Comparison of ENCODE assay signal across 22 cellular contexts in genomic region chr10:115980470-115980869, GRCh38.
"Had no signal": no experiment of that assay in that cellular context is flagged by ENCODE, and none has a peak within 500 bp of the region (broad histone marks: within the 10 kb centered on the region; RNA-seq: fewer than 3 reads in every experiment).

No MANE protein-coding gene starts in this region.

- H3K27me3 ChIP-seq: adrenal gland, heart right ventricle, right atrium auricular region, suprapubic skin, upper lobe of left lung had no signal

- H3K4me3 ChIP-seq: lung, right atrium auricular region, suprapubic skin had no signal

- ATAC-seq: activated CD8-positive, alpha-beta T cell treated with anti-CD3 and anti-CD28 coated beads, Interleukin-2, amount 10 ng/mL, durations not matched to agents 7 days and 5 days; activated T-cell treated with anti-CD3 and anti-CD28 coated beads, Interleukin-2, amount 50 U/mL, for 4 hours; heart right ventricle; left colon; stimulated activated naive CD8-positive, alpha-beta T cell treated with anti-CD3 and anti-CD28 coated beads, Interleukin-15, amount 100 ng/mL, for 72 hours; T-cell had no signal

- H3K9me3 ChIP-seq: adrenal gland, suprapubic skin had no signal

- DNase-seq: activated CD4-positive, alpha-beta T cell treated with anti-CD3 and anti-CD28 coated beads, Interleukin-2, amount 10 ng/mL, durations not matched to agents 7 days and 5 days; activated CD8-positive, alpha-beta T cell treated with anti-CD3 and anti-CD28 coated beads, Interleukin-2, amount 10 ng/mL, durations not matched to agents 7 days and 5 days; activated effector memory CD4-positive, alpha-beta T cell treated with Interleukin-2 at 50 U/mL for 16 hours; activated T-cell treated with anti-CD3 and anti-CD28 coated beads, Interleukin-2, amount 50 U/mL, for 4 hours; adrenal gland; cerebellar nuclear complex; cortex of kidney; erythroblast; heart right ventricle; left colon; nephron progenitor cell; occipital lobe; small intestine; stimulated activated CD4-positive, alpha-beta T cell treated with anti-CD3 and anti-CD28 coated beads, Interleukin-15, amount 100 ng/mL, for 24 hours; stimulated activated CD4-positive, alpha-beta T cell treated with anti-CD3 and anti-CD28 coated beads, Interleukin-2, amount 100 ng/mL, for 48 hours; stimulated activated naive CD8-positive, alpha-beta T cell treated with anti-CD3 and anti-CD28 coated beads, Interleukin-15, amount 100 ng/mL, for 72 hours; T-cell; T-helper 9 cell; upper lobe of left lung had no signal

- H3K4me1 ChIP-seq: adrenal gland, heart right ventricle, right atrium auricular region, suprapubic skin, upper lobe of left lung had no signal

- H3K36me3 ChIP-seq: adrenal gland, heart right ventricle, right atrium auricular region, suprapubic skin, upper lobe of left lung had no signal

- H3K27ac ChIP-seq: heart right ventricle, right atrium auricular region, suprapubic skin, upper lobe of left lung had no signal
